In genomic region chr6:3337521-3338350, GRCh38 we compare ENCODE assay signal across 12 cellular contexts.
DNase-seq lines count a peak whose midpoint lies in the region; ATAC-seq and TF ChIP-seq lines count a peak whose summit lies in the region.
"Had no signal": no experiment of that assay in that cellular context is flagged by ENCODE, and none has a peak within 500 bp of the region (broad histone marks: within the 10 kb centered on the region; RNA-seq: fewer than 3 reads in every experiment).

No MANE protein-coding gene starts in this region.

- H3K36me3 Mint-ChIP-seq in activated naive CD4-positive, alpha-beta T cell treated with anti-CD3 and anti-CD28 coated beads for 36 hours (ENCODE audit: low read depth) = no peaks in the 10 kb centered on the region
- H3K36me3 Mint-ChIP-seq in glutamatergic neuron (ENCODE audit: unreplicated experiment) = no peaks in the 10 kb centered on the region
- H3K36me3 Mint-ChIP-seq: activated CD8-positive, alpha-beta memory T cell treated with anti-CD3 and anti-CD28 coated beads, Interleukin-2, amount 10 ng/mL, durations not matched to agents 7 days and 5 days had no signal

- intact Hi-C loops in activated naive CD4-positive, alpha-beta T cell treated with anti-CD3 and anti-CD28 coated beads for 36 hours (cut with micrococcal nuclease) = no loop called here
- intact Hi-C loops in upper lobe of right lung (cut with DNase I) = no loop called here

- H3K27me3 Mint-ChIP-seq in activated naive CD4-positive, alpha-beta T cell treated with anti-CD3 and anti-CD28 coated beads for 36 hours (ENCODE audit: low read depth) = no peaks in the 10 kb centered on the region
- peaks cover 21% of the 10 kb centered on the region for H3K27me3 Mint-ChIP-seq in glutamatergic neuron (ENCODE audit: unreplicated experiment)

- DNase-seq in activated naive CD4-positive, alpha-beta T cell treated with anti-CD3 and anti-CD28 coated beads for 36 hours = peak; percentile 30
- no peak for DNase-seq in activated naive CD4-positive, alpha-beta T cell treated with Interleukin-2 at 50 U/mL for 16 hours
- DNase-seq in RPMI7951 (ENCODE audit: low read depth) (peak; percentile 61), glutamatergic neuron (no peak), upper lobe of right lung (no peak), NCI-H1092 treated with DMSO at 0.1 percent for 48 hours (lab: John Stamatoyannopoulos, UW) (no peak), NCI-H1105 (lab: John Stamatoyannopoulos, UW) (no peak)
- DNase-seq: activated CD8-positive, alpha-beta memory T cell treated with anti-CD3 and anti-CD28 coated beads, Interleukin-2, amount 10 ng/mL, durations not matched to agents 7 days and 5 days; foreskin keratinocyte; uterus had no signal

- TF ChIP-seq CTCF in glutamatergic neuron (IDR thresholded peaks at IDR 0.05; ENCODE audit: partially characterized antibody, unreplicated experiment) (no peak), upper lobe of right lung (IDR thresholded peaks at IDR 0.05) (peak; percentile 21)

- no peaks in the 10 kb centered on the region for H3K9me3 Mint-ChIP-seq in activated naive CD4-positive, alpha-beta T cell treated with anti-CD3 and anti-CD28 coated beads for 36 hours
- peaks cover 23% of the 10 kb centered on the region for H3K9me3 Mint-ChIP-seq in glutamatergic neuron (ENCODE audit: unreplicated experiment)

- H3K9me3 ChIP-seq in upper lobe of right lung = no peaks in the 10 kb centered on the region
- H3K9me3 ChIP-seq: uterus had no signal

- H3K4me1 ChIP-seq in upper lobe of right lung = peaks cover 27% of the 10 kb centered on the region
- H3K4me1 ChIP-seq: foreskin keratinocyte, uterus had no signal

- no peak overlapping the region for H3K4me3 Mint-ChIP-seq in activated naive CD4-positive, alpha-beta T cell treated with anti-CD3 and anti-CD28 coated beads for 36 hours
- H3K4me3 Mint-ChIP-seq in glutamatergic neuron (ENCODE audit: unreplicated experiment) = peak overlapping the region; percentile 70
- H3K4me3 Mint-ChIP-seq: activated CD8-positive, alpha-beta memory T cell treated with anti-CD3 and anti-CD28 coated beads, Interleukin-2, amount 10 ng/mL, durations not matched to agents 7 days and 5 days had no signal

- peaks cover 28% of the 10 kb centered on the region for H3K4me1 Mint-ChIP-seq in activated naive CD4-positive, alpha-beta T cell treated with anti-CD3 and anti-CD28 coated beads for 36 hours (ENCODE audit: low read depth)
- peaks cover 82% of the 10 kb centered on the region for H3K4me1 Mint-ChIP-seq in glutamatergic neuron (ENCODE audit: low read depth, unreplicated experiment)

- no peaks in the 10 kb centered on the region for H3K27me3 ChIP-seq in upper lobe of right lung
- H3K27me3 ChIP-seq: uterus had no signal

- H3K36me3 ChIP-seq in upper lobe of right lung = no peaks in the 10 kb centered on the region
- H3K36me3 ChIP-seq: uterus had no signal

- H3K27ac Mint-ChIP-seq in activated naive CD4-positive, alpha-beta T cell treated with anti-CD3 and anti-CD28 coated beads for 36 hours = no peak overlapping the region
- H3K27ac Mint-ChIP-seq in glutamatergic neuron (ENCODE audit: unreplicated experiment) = peak overlapping the region; percentile 100
- H3K27ac Mint-ChIP-seq: activated CD8-positive, alpha-beta memory T cell treated with anti-CD3 and anti-CD28 coated beads, Interleukin-2, amount 10 ng/mL, durations not matched to agents 7 days and 5 days had no signal

- H3K4me3 ChIP-seq in upper lobe of right lung = no peak overlapping the region
- H3K4me3 ChIP-seq: uterus had no signal

- ATAC-seq in upper lobe of right lung (peak; percentile 53), GM18498 (IDR thresholded peaks at IDR 0.05; ENCODE audit: unreplicated experiment) (no peak)
- ATAC-seq: activated CD8-positive, alpha-beta memory T cell treated with anti-CD3 and anti-CD28 coated beads, Interleukin-2, amount 10 ng/mL, durations not matched to agents 7 days and 5 days; foreskin keratinocyte; sciatic nerve had no signal

- CTCF ChIA-PET in activated naive CD4-positive, alpha-beta T cell treated with anti-CD3 and anti-CD28 coated beads for 36 hours (lab: Charles Lee) = interaction anchor here (0.6 to 1.5 kb wide), 3 partner anchors 11 to 354 kb away, joined by 3 read pairs; no protein-coding TSS in a partner anchor

- no peak overlapping the region for H3K27ac ChIP-seq in upper lobe of right lung
- H3K27ac ChIP-seq: foreskin keratinocyte, uterus had no signal

Comparison
In these comparisons a context has a peak if more than half of its experiments do, and no peak if none do; other contexts are left out.
1. DNase-seq: peak in activated naive CD4-positive, alpha-beta T cell treated with anti-CD3 and anti-CD28 coated beads for 36 hours (single experiment) and RPMI7951 (single experiment); none in activated naive CD4-positive, alpha-beta T cell treated with Interleukin-2 at 50 U/mL for 16 hours (single experiment), glutamatergic neuron (single experiment), upper lobe of right lung (single experiment), NCI-H1092 treated with DMSO at 0.1 percent for 48 hours (single experiment) and NCI-H1105 (single experiment).